In genomic region chr1:109213824-109214693, GRCh38 we compare ENCODE assay signal across 8 cellular contexts. TPM values are rescaled to one million over a fixed set of nuclear protein-coding genes. Genes with fewer than 3 reads are reported as not detected.
A peak's percentile ranks its signal among the peaks of the same experiment; 100 is the strongest.
DNase-seq lines count a peak whose midpoint lies in the region; ATAC-seq and TF ChIP-seq lines count a peak whose summit lies in the region.

A gene with protein sequence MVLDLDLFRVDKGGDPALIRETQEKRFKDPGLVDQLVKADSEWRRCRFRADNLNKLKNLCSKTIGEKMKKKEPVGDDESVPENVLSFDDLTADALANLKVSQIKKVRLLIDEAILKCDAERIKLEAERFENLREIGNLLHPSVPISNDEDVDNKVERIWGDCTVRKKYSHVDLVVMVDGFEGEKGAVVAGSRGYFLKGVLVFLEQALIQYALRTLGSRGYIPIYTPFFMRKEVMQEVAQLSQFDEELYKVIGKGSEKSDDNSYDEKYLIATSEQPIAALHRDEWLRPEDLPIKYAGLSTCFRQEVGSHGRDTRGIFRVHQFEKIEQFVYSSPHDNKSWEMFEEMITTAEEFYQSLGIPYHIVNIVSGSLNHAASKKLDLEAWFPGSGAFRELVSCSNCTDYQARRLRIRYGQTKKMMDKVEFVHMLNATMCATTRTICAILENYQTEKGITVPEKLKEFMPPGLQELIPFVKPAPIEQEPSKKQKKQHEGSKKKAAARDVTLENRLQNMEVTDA (plus strand): TSS chr1:109213918. CDS start chr1:109213993, 75 bp downstream.

- peak within 1 kb of the TSS; percentile 98 for H3K4me3 Mint-ChIP-seq in osteocyte (ENCODE audit: unreplicated experiment)

- peaks cover 18 to 38% of the 10 kb centered on the region in 2 donors for H3K4me1 ChIP-seq in thoracic aorta (ENCODE audit: control insufficient read depth in 1 of 2, low read depth in 2 of 2)

- H3K9me3 Mint-ChIP-seq in activated naive CD4-positive, alpha-beta T cell treated with anti-CD3 and anti-CD28 coated beads, Interleukin-2, amount 50 U/mL, for 72 hours = peaks cover 0 to 5% of the 10 kb centered on the region in 2 donors
- no peaks in the 10 kb centered on the region for H3K9me3 Mint-ChIP-seq in osteocyte (ENCODE audit: unreplicated experiment)

- DNase-seq in GM06990 (ENCODE audit: extremely low read depth, insufficient read length) (peak; percentile 92), HEK293T (ENCODE audit: extremely low spot score) (peak; percentile 99), MV-4-11 (lab: John Stamatoyannopoulos, UW) (peak; percentile 75), SKM-1 treated with dmso at 0.1 percent for 144 hours (lab: John Stamatoyannopoulos, UW; ENCODE audit: unreplicated experiment) (peak; percentile 73), glomerular visceral epithelial cell (ENCODE audit: extremely low spot score) (peak; percentile 90), osteocyte (ENCODE audit: extremely low spot score, unreplicated experiment) (peak; percentile 97), thoracic aorta (ENCODE audit: low spot score) (peak; percentile 48)
- peak; percentile 91 to 95 for DNase-seq in activated naive CD4-positive, alpha-beta T cell treated with anti-CD3 and anti-CD28 coated beads, Interleukin-2, amount 50 U/mL, for 72 hours (ENCODE audit: low spot score in 2 of 2)

- CTCF ChIA-PET in HEK293T (lab: Yijun Ruan, JAX) = interaction anchor here (0.7 to 2.1 kb wide), 3 partner anchors 13 to 36 kb away, joined by 3 to 6 read pairs (median 3); partner anchors contain the start of gene CELSR2

- H3K27me3 Mint-ChIP-seq in osteocyte (ENCODE audit: unreplicated experiment) = no peaks in the 10 kb centered on the region

- H3K27ac Mint-ChIP-seq in activated naive CD4-positive, alpha-beta T cell treated with anti-CD3 and anti-CD28 coated beads, Interleukin-2, amount 50 U/mL, for 72 hours = peak within 1 kb of the TSS; percentile 98 to 99
- H3K27ac Mint-ChIP-seq in osteocyte (ENCODE audit: unreplicated experiment) = peak within 1 kb of the TSS; percentile 99

- H3K27ac ChIP-seq in thoracic aorta = peak within 1 kb of the TSS; percentile 90 to 93

- POLR2A ChIA-PET in HEK293T (lab: Yijun Ruan, JAX) = interaction anchor here (0.6 to 3.8 kb wide), 30 partner anchors 9 to 284 kb away, joined by 3 to 29 read pairs (median 5); partner anchors contain the start of genes CELSR2, PSRC1 and TMEM167B

- H3K4me1 Mint-ChIP-seq in osteocyte (ENCODE audit: unreplicated experiment) = peaks cover 41% of the 10 kb centered on the region

- ATAC-seq in activated naive CD4-positive, alpha-beta T cell treated with anti-CD3 and anti-CD28 coated beads, Interleukin-2, amount 50 U/mL, for 72 hours = peak; percentile 83 to 89
- ATAC-seq in thoracic aorta (ENCODE audit: insufficient number of reproducible peaks, low FRiP score, low read depth) = peak; percentile 77

- no peaks in the 10 kb centered on the region for H3K9me3 ChIP-seq in thoracic aorta

- no peak for TF ChIP-seq CTCF in GM06990 (IDR thresholded peaks at IDR 0.05; ENCODE audit: insufficient read depth, low read length, poor library complexity, severe bottlenecking)
- no peak for TF ChIP-seq CTCF in osteocyte (IDR thresholded peaks at IDR 0.05)
- no peak for TF ChIP-seq CTCF in thoracic aorta (IDR thresholded peaks at IDR 0.05)

- H3K36me3 ChIP-seq in GM06990 (ENCODE audit: control insufficient read depth, insufficient read depth, low read length) (no peaks in the 10 kb centered on the region), thoracic aorta (no peaks in the 10 kb centered on the region)

- H3K27me3 ChIP-seq in GM06990 (replicated peaks; ENCODE audit: control insufficient read depth, insufficient read depth, low read length) (no peaks in the 10 kb centered on the region), thoracic aorta (replicated peaks; ENCODE audit: insufficient read depth) (no peaks in the 10 kb centered on the region)

- peaks cover 36 to 42% of the 10 kb centered on the region in 2 donors for H3K36me3 Mint-ChIP-seq in activated naive CD4-positive, alpha-beta T cell treated with anti-CD3 and anti-CD28 coated beads, Interleukin-2, amount 50 U/mL, for 72 hours
- peaks cover 21% of the 10 kb centered on the region for H3K36me3 Mint-ChIP-seq in osteocyte (ENCODE audit: unreplicated experiment)

- peak within 1 kb of the TSS; percentile 71 for H3K4me3 ChIP-seq in GM06990 (replicated peaks; ENCODE audit: low read depth, low read length)
- peak within 1 kb of the TSS; percentile 99 for H3K4me3 ChIP-seq in thoracic aorta

TF ChIP-seq in HEK293T, 16 proteins besides CTCF, POLR2A, EP300 and RAD21:
- no peak for TF ChIP-seq ARNT (IDR thresholded peaks at IDR 0.05)
- no peak for TF ChIP-seq SP1 (IDR thresholded peaks at IDR 0.05)
- peak; percentile 61; the same call in 1 of the 2 replicates for TF ChIP-seq ELF4 (IDR thresholded peaks at IDR 0.05)
- TF ChIP-seq NFRKB (IDR thresholded peaks at IDR 0.05) = no peak
- no peak for TF ChIP-seq BHLHE40 (IDR thresholded peaks at IDR 0.05; ENCODE audit: borderline replicate concordance)
- no peak for TF ChIP-seq FOXK2 (IDR thresholded peaks at IDR 0.05)
- TF ChIP-seq FOXM1 (IDR thresholded peaks at IDR 0.05; ENCODE audit: borderline replicate concordance) = no peak
- TF ChIP-seq CTBP1 (IDR thresholded peaks at IDR 0.05; ENCODE audit: borderline replicate concordance) = no peak
- no peak for TF ChIP-seq HDGF (IDR thresholded peaks at IDR 0.05; ENCODE audit: borderline replicate concordance)
- no peak for TF ChIP-seq SUZ12 (IDR thresholded peaks at IDR 0.05)
- TF ChIP-seq LEF1 (IDR thresholded peaks at IDR 0.05; ENCODE audit: borderline replicate concordance) = 0 out of 2 replicates have a peak, but pooled peaks have one; percentile 51
- peak; percentile 67; the same call in 1 of the 2 replicates for TF ChIP-seq TARDBP (IDR thresholded peaks at IDR 0.05)
- TF ChIP-seq, protein P1, sequence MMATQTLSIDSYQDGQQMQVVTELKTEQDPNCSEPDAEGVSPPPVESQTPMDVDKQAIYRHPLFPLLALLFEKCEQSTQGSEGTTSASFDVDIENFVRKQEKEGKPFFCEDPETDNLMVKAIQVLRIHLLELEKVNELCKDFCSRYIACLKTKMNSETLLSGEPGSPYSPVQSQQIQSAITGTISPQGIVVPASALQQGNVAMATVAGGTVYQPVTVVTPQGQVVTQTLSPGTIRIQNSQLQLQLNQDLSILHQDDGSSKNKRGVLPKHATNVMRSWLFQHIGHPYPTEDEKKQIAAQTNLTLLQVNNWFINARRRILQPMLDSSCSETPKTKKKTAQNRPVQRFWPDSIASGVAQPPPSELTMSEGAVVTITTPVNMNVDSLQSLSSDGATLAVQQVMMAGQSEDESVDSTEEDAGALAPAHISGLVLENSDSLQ (IDR thresholded peaks at IDR 0.05) = no peak
- no peak for TF ChIP-seq FOXA1 (IDR thresholded peaks at IDR 0.05)
- peak; percentile 59 for TF ChIP-seq L3MBTL2 (conservative IDR thresholded peaks at IDR 0.05)
- no peak for TF ChIP-seq ZNF384 (IDR thresholded peaks at IDR 0.05)

RNA-seq across cellular contexts. Expression of the gene that starts here (rescaled TPM):
- 100 to 1,000 TPM; 179 to 273 TPM for total RNA-seq in activated naive CD4-positive, alpha-beta T cell treated with anti-CD3 and anti-CD28 coated beads, Interleukin-2, amount 50 U/mL, for 72 hours
- total RNA-seq in osteocyte (364 and 396 TPM in 2 replicates), thoracic aorta (100 to 1,000 TPM; 122 to 137 TPM)

Comparison
In these comparisons a context has a peak if more than half of its experiments do, and no peak if none do; other contexts are left out.
1. Peak in every context shown above with its lines: DNase-seq, ATAC-seq, H3K4me3 ChIP-seq and H3K27ac ChIP-seq.
2. DNase-seq: peak in every context shown above with its lines; median percentile 99 in HEK293T; 97 in osteocyte; 93 in activated naive CD4-positive, alpha-beta T cell treated with anti-CD3 and anti-CD28 coated beads, Interleukin-2, amount 50 U/mL, for 72 hours; 92 in GM06990; 90 in glomerular visceral epithelial cell; 75 in MV-4-11; 73 in SKM-1 treated with dmso at 0.1 percent for 144 hours; 48 in thoracic aorta.